8 cellular contexts compared by ENCODE assay signal in genomic region chr9:121640076-121640475, GRCh38. TPM values are rescaled to one million over a fixed set of nuclear protein-coding genes. Genes with fewer than 3 reads are reported as not detected.
DNase-seq lines count a peak whose midpoint lies in the region; ATAC-seq and TF ChIP-seq lines count a peak whose summit lies in the region.

No MANE protein-coding gene starts in this region.

- H3K9ac ChIP-seq in colonic mucosa (ENCODE audit: low read depth in 2 of 2, low read length in 2 of 2) (peak overlapping the region in 1 of 2 donors; percentile 59), mesendoderm (ENCODE audit: low read length) (peak overlapping the region; percentile 12)

- H2BK120ac ChIP-seq in mesendoderm (ENCODE audit: low read depth, low read length), result no peak overlapping the region

- H3K27ac ChIP-seq in PC-9, result no peak overlapping the region
- peak overlapping the region; percentile 81 for H3K27ac ChIP-seq in colonic mucosa
- H3K27ac ChIP-seq in mesendoderm (ENCODE audit: low read depth, low read length), result no peak overlapping the region
- no peak overlapping the region for H3K27ac ChIP-seq in tibial artery

- H3K79me1 ChIP-seq in mesendoderm (ENCODE audit: low read length), result no peaks in the 10 kb centered on the region

- H2BK5ac ChIP-seq in mesendoderm (ENCODE audit: low read length), result no peak overlapping the region

- intact Hi-C loops in PC-9 (cut with micrococcal nuclease; ENCODE audit: unreplicated experiment) (no loop called here), colonic mucosa (cut with DNase I) (no loop called here), tibial artery (cut with DNase I; ENCODE audit: low total_unique reads) (no loop called here)

- H2AFZ ChIP-seq in PC-9, result no peak overlapping the region

- H3K9me3 ChIP-seq in PC-9 (ENCODE audit: insufficient read depth, low read depth) (no peaks in the 10 kb centered on the region), colonic mucosa (no peaks in the 10 kb centered on the region), tibial artery (no peaks in the 10 kb centered on the region)

- H3K27me3 ChIP-seq in PC-9 (ENCODE audit: insufficient read depth, low read depth), result no peaks in the 10 kb centered on the region
- H3K27me3 ChIP-seq in colonic mucosa, result no peaks in the 10 kb centered on the region
- H3K27me3 ChIP-seq in mesendoderm (ENCODE audit: insufficient read depth, low read length, poor library complexity), result no peaks in the 10 kb centered on the region
- no peaks in the 10 kb centered on the region for H3K27me3 ChIP-seq in tibial artery

- no peak overlapping the region for H3K4ac ChIP-seq in mesendoderm (ENCODE audit: low read depth, low read length)

- H2AK5ac ChIP-seq in mesendoderm (ENCODE audit: low read length), result no peak overlapping the region

- peaks cover 9% of the 10 kb centered on the region; the same call in 1 of the 2 replicates for H3K4me1 ChIP-seq in PC-9 (replicated peaks; ENCODE audit: insufficient read depth)
- H3K4me1 ChIP-seq in colonic mucosa, result peaks cover 13% of the 10 kb centered on the region
- H3K4me1 ChIP-seq in mesendoderm (ENCODE audit: control insufficient read depth, low read depth, low read length), result no peaks in the 10 kb centered on the region
- H3K4me1 ChIP-seq in tibial artery, result peaks cover 0 to 33% (median 24%) of the 10 kb centered on the region in 4 donors

- no peak overlapping the region for H4K8ac ChIP-seq in mesendoderm (ENCODE audit: low read depth, low read length)

- no TSS peak for BruUV-seq in PC-9 (replicated peaks; lab: Mats Ljungman, UMichigan)

- POLR2A ChIA-PET in PC-9 (lab: Charles Lee; ENCODE audit: unreplicated experiment), result no interaction called here

- H3K79me2 ChIP-seq in PC-9 (ENCODE audit: low read depth) (no peaks in the 10 kb centered on the region), mesendoderm (ENCODE audit: control insufficient read depth, insufficient read depth, low read length) (no peaks in the 10 kb centered on the region)

- no peaks in the 10 kb centered on the region for H3K36me3 ChIP-seq in PC-9 (ENCODE audit: low read depth)
- no peaks in the 10 kb centered on the region for H3K36me3 ChIP-seq in colonic mucosa
- no peaks in the 10 kb centered on the region for H3K36me3 ChIP-seq in mesendoderm (ENCODE audit: control insufficient read depth, insufficient read depth, low read length)
- no peaks in the 10 kb centered on the region for H3K36me3 ChIP-seq in tibial artery

- peak overlapping the region; percentile 47 for H3K56ac ChIP-seq in mesendoderm (ENCODE audit: low read length)

- no peak overlapping the region for H4K5ac ChIP-seq in mesendoderm (ENCODE audit: low read length)

- H3K18ac ChIP-seq in mesendoderm (ENCODE audit: low read length), result no peak overlapping the region

- CTCF ChIA-PET in PC-9 (lab: Charles Lee), result interaction anchor here (0.5 to 2.0 kb wide), 4 partner anchors 47 to 402 kb away, joined by 3 to 12 read pairs (median 6); no protein-coding TSS in a partner anchor

- no peak overlapping the region for H3K23ac ChIP-seq in mesendoderm (ENCODE audit: low read length)

- no peak for ATAC-seq in HG03095 (IDR thresholded peaks at IDR 0.05; ENCODE audit: unreplicated experiment)

- H3K4me2 ChIP-seq in PC-9 (no peak overlapping the region), mesendoderm (ENCODE audit: low read length) (no peak overlapping the region)

- no peak overlapping the region for H3K4me3 ChIP-seq in PC-9
- no peak overlapping the region for H3K4me3 ChIP-seq in colonic mucosa
- H3K4me3 ChIP-seq in mesendoderm (ENCODE audit: low read length), result no peak overlapping the region
- H3K4me3 ChIP-seq in tibial artery, result no peak overlapping the region

- TF ChIP-seq CTCF in PC-9 (conservative IDR thresholded peaks at IDR 0.05), result peak; percentile 73
- TF ChIP-seq CTCF in colonic mucosa (IDR thresholded peaks at IDR 0.05), result peak; percentile 72
- peak; percentile 32 to 37 for TF ChIP-seq CTCF in tibial artery (IDR thresholded peaks at IDR 0.05)

- no peak overlapping the region for H2BK15ac ChIP-seq in mesendoderm (replicated peaks; ENCODE audit: low read depth)

- no peaks in the 10 kb centered on the region for H3K9me2 ChIP-seq in PC-9 (ENCODE audit: insufficient read depth)

- no peaks in the 10 kb centered on the region; the same call in 1 of the 2 replicates for H4K20me1 ChIP-seq in PC-9 (ENCODE audit: insufficient read depth)

- no CpG with 5 or more reads among the region's 9 CpGs for WGBS in mesendoderm (ENCODE audit: extremely low coverage, insufficient coverage, low lambda C conversion rate)

- DNase-seq in SKM-1 treated with dmso at 0.1 percent for 144 hours (lab: John Stamatoyannopoulos, UW; ENCODE audit: unreplicated experiment) (peak; percentile 16), SKM-1 (lab: John Stamatoyannopoulos, UW; ENCODE audit: unreplicated experiment) (no peak), PC-9 (peak in 1 of 2 experiments; percentile 44), colonic mucosa (peak; percentile 89), mesendoderm (peak; percentile 73), tibial artery (no peak), mesenteric fat pad (ENCODE audit: low spot score) (no peak)

- H3F3A ChIP-seq in PC-9 (ENCODE audit: insufficient read depth, low read depth), result peaks cover 5% of the 10 kb centered on the region; the same call in 1 of the 2 replicates

RNA-seq across cellular contexts. Expression of gene DAB2IP, which starts 11.4 kb away (rescaled TPM):
- total RNA-seq in PC-9 (2021) (46.7 and 59.9 TPM in 2 replicates), colonic mucosa (100 to 1,000 TPM; 126 to 130 TPM), mesenteric fat pad (86.1 TPM)
- 21.8 TPM for polyA plus RNA-seq in mesendoderm (2013, experiment 1 of 2)
- polyA plus RNA-seq in mesendoderm (2013, experiment 2 of 2), result 21.4 TPM

Comparison
In these comparisons a context has a peak if more than half of its experiments do, and no peak if none do; other contexts are left out.
1. DNase-seq: peak in SKM-1 treated with dmso at 0.1 percent for 144 hours (single experiment), colonic mucosa (single experiment) and mesendoderm (single experiment); none in SKM-1 (single experiment), tibial artery (0 of 2) and mesenteric fat pad (single experiment).
2. Peak in every context shown above with its lines, with median percentiles within 50 percentile points of each other: CTCF ChIP-seq.